18 cellular contexts compared by ENCODE assay signal in genomic region chr1:158027485-158027884, GRCh38. TPM values are rescaled to one million over a fixed set of nuclear protein-coding genes. Genes with fewer than 3 reads are reported as not detected.
"Had no signal": no experiment of that assay in that cellular context is flagged by ENCODE, and none has a peak within 500 bp of the region (broad histone marks: within the 10 kb centered on the region; RNA-seq: fewer than 3 reads in every experiment).

No MANE protein-coding gene starts in this region.

- H3K4me3 Mint-ChIP-seq: activated naive CD8-positive, alpha-beta T cell treated with anti-CD3 and anti-CD28 coated beads for 36 hours; activated T-cell treated with anti-CD3 and anti-CD28 coated beads, Interleukin-2, amount 50 U/mL, for 24 hours; activated T-helper 17 cell treated with anti-CD3 and anti-CD28 coated beads, Interleukin-2, amount 50 U/mL, for 72 hours; natural killer cell; stimulated activated naive CD8-positive, alpha-beta T cell treated with anti-CD3 and anti-CD28 coated beads, Interleukin-15, Interleukin-2, amounts not matched to agents 100 ng/mL and 50 ng/mL, for 24 hours; T-cell had no signal

- H3K27me3 Mint-ChIP-seq: activated naive CD8-positive, alpha-beta T cell treated with anti-CD3 and anti-CD28 coated beads for 36 hours; stimulated activated naive CD8-positive, alpha-beta T cell treated with anti-CD3 and anti-CD28 coated beads, Interleukin-15, Interleukin-2, amounts not matched to agents 100 ng/mL and 50 ng/mL, for 24 hours had no signal

- H3K27ac Mint-ChIP-seq: activated naive CD8-positive, alpha-beta T cell treated with anti-CD3 and anti-CD28 coated beads for 36 hours; activated T-cell treated with anti-CD3 and anti-CD28 coated beads, Interleukin-2, amount 50 U/mL, for 24 hours; activated T-helper 17 cell treated with anti-CD3 and anti-CD28 coated beads, Interleukin-2, amount 50 U/mL, for 72 hours; natural killer cell; stimulated activated naive CD8-positive, alpha-beta T cell treated with anti-CD3 and anti-CD28 coated beads, Interleukin-15, Interleukin-2, amounts not matched to agents 100 ng/mL and 50 ng/mL, for 24 hours; T-cell had no signal

- H3K4me1 ChIP-seq: psoas muscle had no signal

- DNase-seq: activated CD8-positive, alpha-beta memory T cell treated with anti-CD3 and anti-CD28 coated beads, Interleukin-2, amount 50 U/mL, for 4 hours; activated naive CD4-positive, alpha-beta T cell treated with Interleukin-2 at 50 U/mL for 16 hours; activated naive CD8-positive, alpha-beta T cell treated with anti-CD3 and anti-CD28 coated beads for 36 hours; activated T-cell treated with anti-CD3 and anti-CD28 coated beads, Interleukin-2, amount 50 U/mL, for 24 hours; amniotic stem cell; midbrain; natural killer cell; ovary; psoas muscle; stimulated activated CD4-positive, alpha-beta T cell treated with anti-CD3 and anti-CD28 coated beads, Interleukin-4, amount 100 ng/mL, for 24 hours; T-cell; transverse colon had no signal

- H3K9me3 ChIP-seq: ovary, psoas muscle, right atrium auricular region, transverse colon had no signal

- H3K27ac ChIP-seq: cardiac muscle cell, ovary, psoas muscle, right atrium auricular region, transverse colon had no signal

- H3K9me3 Mint-ChIP-seq: activated naive CD8-positive, alpha-beta T cell treated with anti-CD3 and anti-CD28 coated beads for 36 hours; activated T-cell treated with anti-CD3 and anti-CD28 coated beads, Interleukin-2, amount 50 U/mL, for 24 hours; activated T-helper 17 cell treated with anti-CD3 and anti-CD28 coated beads, Interleukin-2, amount 50 U/mL, for 72 hours; natural killer cell; stimulated activated naive CD8-positive, alpha-beta T cell treated with anti-CD3 and anti-CD28 coated beads, Interleukin-15, Interleukin-2, amounts not matched to agents 100 ng/mL and 50 ng/mL, for 24 hours; T-cell had no signal

- ATAC-seq: activated T-helper 17 cell treated with anti-CD3 and anti-CD28 coated beads, Interleukin-2, amount 50 U/mL, for 72 hours; natural killer cell; psoas muscle; T-cell had no signal

- H3K36me3 Mint-ChIP-seq: activated naive CD8-positive, alpha-beta T cell treated with anti-CD3 and anti-CD28 coated beads for 36 hours; natural killer cell; T-cell had no signal

- H3K4me3 ChIP-seq: cardiac muscle cell, lung, ovary, psoas muscle, right atrium auricular region, transverse colon had no signal

- H3K4me1 Mint-ChIP-seq: activated T-helper 17 cell treated with anti-CD3 and anti-CD28 coated beads, Interleukin-2, amount 50 U/mL, for 72 hours; natural killer cell; T-cell had no signal

- H3K27me3 ChIP-seq: cardiac muscle cell, ovary, right atrium auricular region, transverse colon had no signal

- H3K36me3 ChIP-seq: cardiac muscle cell, ovary, right atrium auricular region, transverse colon had no signal

- FAIRE-seq: TTC549 had no signal

RNA-seq across cellular contexts. Expression of gene KIRREL1, which starts 34.0 kb away (rescaled TPM):
- total RNA-seq: natural killer cell had no signal
